In the genomic region with DNA sequence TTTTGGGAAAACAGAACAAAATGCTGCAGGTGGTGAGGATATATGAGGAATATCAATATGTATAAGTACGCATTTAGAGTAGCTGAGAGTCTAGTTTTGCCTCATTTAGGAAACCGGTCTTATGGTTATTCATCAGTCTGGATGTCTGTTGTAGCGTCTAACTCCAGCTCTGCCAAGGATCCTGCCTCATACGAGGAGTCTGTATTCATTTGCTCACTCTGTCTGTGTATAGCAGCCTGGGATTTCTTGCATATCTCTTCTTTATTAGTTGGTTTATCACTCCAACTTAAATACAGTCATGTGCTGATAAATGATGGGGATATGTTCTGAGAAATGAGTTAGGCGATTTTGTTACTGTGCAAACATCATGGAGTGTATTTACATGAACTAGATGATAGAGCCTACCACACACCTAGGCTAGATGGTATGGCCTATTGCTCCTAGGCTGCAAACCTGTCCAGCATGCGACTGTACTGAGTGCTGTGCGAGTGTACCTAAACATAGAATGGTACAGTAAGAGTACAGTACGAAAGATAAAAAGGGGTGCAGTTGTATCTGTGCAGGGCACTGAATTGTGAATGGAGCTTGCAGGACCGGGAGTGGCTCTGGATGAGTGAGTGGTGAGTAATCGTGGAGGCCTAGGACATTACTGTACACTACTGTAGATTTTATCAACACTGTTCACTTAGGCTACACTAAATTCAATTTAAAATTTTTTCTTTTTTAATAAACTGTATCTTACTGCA, we compare ENCODE assay signal across 1 cellular context.
TF ChIP-seq lines count a peak whose summit lies in the region.

No MANE protein-coding gene starts in this region.

TF ChIP-seq in GM23338, 12 proteins besides CTCF, POLR2A, EP300 and RAD21 (continued from another document):
- TF ChIP-seq, protein P1, sequence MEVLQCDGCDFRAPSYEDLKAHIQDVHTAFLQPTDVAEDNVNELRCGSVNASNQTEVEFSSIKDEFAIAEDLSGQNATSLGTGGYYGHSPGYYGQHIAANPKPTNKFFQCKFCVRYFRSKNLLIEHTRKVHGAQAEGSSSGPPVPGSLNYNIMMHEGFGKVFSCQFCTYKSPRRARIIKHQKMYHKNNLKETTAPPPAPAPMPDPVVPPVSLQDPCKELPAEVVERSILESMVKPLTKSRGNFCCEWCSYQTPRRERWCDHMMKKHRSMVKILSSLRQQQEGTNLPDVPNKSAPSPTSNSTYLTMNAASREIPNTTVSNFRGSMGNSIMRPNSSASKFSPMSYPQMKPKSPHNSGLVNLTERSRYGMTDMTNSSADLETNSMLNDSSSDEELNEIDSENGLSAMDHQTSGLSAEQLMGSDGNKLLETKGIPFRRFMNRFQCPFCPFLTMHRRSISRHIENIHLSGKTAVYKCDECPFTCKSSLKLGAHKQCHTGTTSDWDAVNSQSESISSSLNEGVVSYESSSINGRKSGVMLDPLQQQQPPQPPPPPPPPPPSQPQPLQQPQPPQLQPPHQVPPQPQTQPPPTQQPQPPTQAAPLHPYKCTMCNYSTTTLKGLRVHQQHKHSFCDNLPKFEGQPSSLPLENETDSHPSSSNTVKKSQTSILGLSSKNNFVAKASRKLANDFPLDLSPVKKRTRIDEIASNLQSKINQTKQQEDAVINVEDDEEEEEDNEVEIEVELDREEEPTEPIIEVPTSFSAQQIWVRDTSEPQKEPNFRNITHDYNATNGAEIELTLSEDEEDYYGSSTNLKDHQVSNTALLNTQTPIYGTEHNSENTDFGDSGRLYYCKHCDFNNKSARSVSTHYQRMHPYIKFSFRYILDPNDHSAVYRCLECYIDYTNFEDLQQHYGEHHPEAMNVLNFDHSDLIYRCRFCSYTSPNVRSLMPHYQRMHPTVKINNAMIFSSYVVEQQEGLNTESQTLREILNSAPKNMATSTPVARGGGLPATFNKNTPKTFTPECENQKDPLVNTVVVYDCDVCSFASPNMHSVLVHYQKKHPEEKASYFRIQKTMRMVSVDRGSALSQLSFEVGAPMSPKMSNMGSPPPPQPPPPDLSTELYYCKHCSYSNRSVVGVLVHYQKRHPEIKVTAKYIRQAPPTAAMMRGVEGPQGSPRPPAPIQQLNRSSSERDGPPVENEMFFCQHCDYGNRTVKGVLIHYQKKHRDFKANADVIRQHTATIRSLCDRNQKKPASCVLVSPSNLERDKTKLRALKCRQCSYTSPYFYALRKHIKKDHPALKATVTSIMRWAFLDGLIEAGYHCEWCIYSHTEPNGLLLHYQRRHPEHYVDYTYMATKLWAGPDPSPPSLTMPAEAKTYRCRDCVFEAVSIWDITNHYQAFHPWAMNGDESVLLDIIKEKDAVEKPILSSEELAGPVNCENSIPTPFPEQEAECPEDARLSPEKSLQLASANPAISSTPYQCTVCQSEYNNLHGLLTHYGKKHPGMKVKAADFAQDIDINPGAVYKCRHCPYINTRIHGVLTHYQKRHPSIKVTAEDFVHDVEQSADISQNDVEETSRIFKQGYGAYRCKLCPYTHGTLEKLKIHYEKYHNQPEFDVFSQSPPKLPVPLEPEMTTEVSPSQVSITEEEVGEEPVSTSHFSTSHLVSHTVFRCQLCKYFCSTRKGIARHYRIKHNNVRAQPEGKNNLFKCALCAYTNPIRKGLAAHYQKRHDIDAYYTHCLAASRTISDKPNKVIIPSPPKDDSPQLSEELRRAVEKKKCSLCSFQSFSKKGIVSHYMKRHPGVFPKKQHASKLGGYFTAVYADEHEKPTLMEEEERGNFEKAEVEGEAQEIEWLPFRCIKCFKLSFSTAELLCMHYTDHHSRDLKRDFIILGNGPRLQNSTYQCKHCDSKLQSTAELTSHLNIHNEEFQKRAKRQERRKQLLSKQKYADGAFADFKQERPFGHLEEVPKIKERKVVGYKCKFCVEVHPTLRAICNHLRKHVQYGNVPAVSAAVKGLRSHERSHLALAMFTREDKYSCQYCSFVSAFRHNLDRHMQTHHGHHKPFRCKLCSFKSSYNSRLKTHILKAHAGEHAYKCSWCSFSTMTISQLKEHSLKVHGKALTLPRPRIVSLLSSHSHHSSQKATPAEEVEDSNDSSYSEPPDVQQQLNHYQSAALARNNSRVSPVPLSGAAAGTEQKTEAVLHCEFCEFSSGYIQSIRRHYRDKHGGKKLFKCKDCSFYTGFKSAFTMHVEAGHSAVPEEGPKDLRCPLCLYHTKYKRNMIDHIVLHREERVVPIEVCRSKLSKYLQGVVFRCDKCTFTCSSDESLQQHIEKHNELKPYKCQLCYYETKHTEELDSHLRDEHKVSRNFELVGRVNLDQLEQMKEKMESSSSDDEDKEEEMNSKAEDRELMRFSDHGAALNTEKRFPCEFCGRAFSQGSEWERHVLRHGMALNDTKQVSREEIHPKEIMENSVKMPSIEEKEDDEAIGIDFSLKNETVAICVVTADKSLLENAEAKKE (CRISPR knock-in tag; IDR thresholded peaks at IDR 0.05) = no peak
- no peak for TF ChIP-seq STAT1 (IDR thresholded peaks at IDR 0.05; ENCODE audit: unreplicated experiment)
